8 cellular contexts compared by ENCODE assay signal in genomic region chr7:2157473-2158279, GRCh38.
A peak's percentile ranks its signal among the peaks of the same experiment; 100 is the strongest.
DNase-seq lines count a peak whose midpoint lies in the region; ATAC-seq and TF ChIP-seq lines count a peak whose summit lies in the region.

No MANE protein-coding gene starts in this region.

- H3K4me3 ChIP-seq in A673 (ENCODE audit: low read depth, low read length, poor library complexity, severe bottlenecking): no peak overlapping the region
- peak overlapping the region; percentile 13 for H3K4me3 ChIP-seq in adipocyte (ENCODE audit: low read length)
- no peak overlapping the region for H3K4me3 ChIP-seq in testis

- no TSS peak for BruUV-seq in A673 (replicated peaks; lab: Mats Ljungman, UMichigan)

- peak overlapping the region; percentile 37 for H3K9ac ChIP-seq in adipocyte (ENCODE audit: low read length)

- H3K27ac Mint-ChIP-seq in activated CD8-positive, alpha-beta memory T cell treated with anti-CD3 and anti-CD28 coated beads, Interleukin-2, amount 10 ng/mL, durations not matched to agents 7 days and 5 days: no peak overlapping the region

- no peak for ATAC-seq in activated CD8-positive, alpha-beta memory T cell treated with anti-CD3 and anti-CD28 coated beads, Interleukin-2, amount 10 ng/mL, durations not matched to agents 7 days and 5 days

- WGBS in testis, 2 donors: 58 to 65% methylated on average over 14 to 19 of the region's 19 CpGs

- H3K27ac ChIP-seq in A673 (ENCODE audit: low read depth, low read length, poor library complexity, severe bottlenecking) (peak overlapping the region; percentile 59), testis (peak overlapping the region; percentile 21 to 45)

- DNase-seq in A673 (ENCODE audit: low spot score): peak; percentile 61
- peak; percentile 82 for DNase-seq in LoVo (ENCODE audit: low spot score)
- peak; percentile 36 for DNase-seq in adipocyte (ENCODE audit: low read depth)
- peak in 36 of 51 donors; percentile 17 to 79 (median 51) for DNase-seq in hypothalamus (lab: John Stamatoyannopoulos, UW)
- DNase-seq in testis: peak; percentile 69
- DNase-seq in activated CD8-positive, alpha-beta memory T cell treated with anti-CD3 and anti-CD28 coated beads, Interleukin-2, amount 10 ng/mL, durations not matched to agents 7 days and 5 days: no peak
- no peak for DNase-seq in GM19240 (ENCODE audit: insufficient read length, low spot score)
- no peak for DNase-seq in stimulated activated naive CD4-positive, alpha-beta T cell treated with Interleukin-2 at 50 U/mL for 16 hours (lab: John Stamatoyannopoulos, UW)

- no peak overlapping the region for H3K4me3 Mint-ChIP-seq in activated CD8-positive, alpha-beta memory T cell treated with anti-CD3 and anti-CD28 coated beads, Interleukin-2, amount 10 ng/mL, durations not matched to agents 7 days and 5 days

- no peaks in the 10 kb centered on the region for H3K9me3 Mint-ChIP-seq in activated CD8-positive, alpha-beta memory T cell treated with anti-CD3 and anti-CD28 coated beads, Interleukin-2, amount 10 ng/mL, durations not matched to agents 7 days and 5 days (ENCODE audit: low read depth)

- no peaks in the 10 kb centered on the region for H3K27me3 Mint-ChIP-seq in activated CD8-positive, alpha-beta memory T cell treated with anti-CD3 and anti-CD28 coated beads, Interleukin-2, amount 10 ng/mL, durations not matched to agents 7 days and 5 days

- H3K4me1 ChIP-seq in A673 (ENCODE audit: insufficient read depth, low read length, poor library complexity, severe bottlenecking) (peaks cover 32% of the 10 kb centered on the region), adipocyte (ENCODE audit: control insufficient read depth, insufficient read depth, low read length) (peaks cover 18% of the 10 kb centered on the region), testis (no peaks in the 10 kb centered on the region)

- H3K36me3 ChIP-seq in A673 (ENCODE audit: insufficient read depth, low read length, poor library complexity, severe bottlenecking) (no peaks in the 10 kb centered on the region), adipocyte (ENCODE audit: control insufficient read depth, insufficient read depth, low read length, severe bottlenecking) (no peaks in the 10 kb centered on the region), testis (ENCODE audit: low read depth, missing control alignments) (no peaks in the 10 kb centered on the region)

- no peak for TF ChIP-seq POLR2A in testis (IDR thresholded peaks at IDR 0.05)

- no peaks in the 10 kb centered on the region for H3K36me3 Mint-ChIP-seq in activated CD8-positive, alpha-beta memory T cell treated with anti-CD3 and anti-CD28 coated beads, Interleukin-2, amount 10 ng/mL, durations not matched to agents 7 days and 5 days

- CTCF ChIA-PET in A673 (lab: Charles Lee): no interaction called here
- CTCF ChIA-PET in activated CD8-positive, alpha-beta memory T cell treated with anti-CD3 and anti-CD28 coated beads, Interleukin-2, amount 10 ng/mL, durations not matched to agents 7 days and 5 days (lab: Charles Lee): interaction anchor here (0.6 kb wide), 1 partner anchor 275 kb away, joined by 3 read pairs; no protein-coding TSS in a partner anchor

- POLR2A ChIA-PET in A673 (lab: Charles Lee; ENCODE audit: low non-redundant PET): no interaction called here

- intact Hi-C loops in A673 (cut with micrococcal nuclease; ENCODE audit: unreplicated experiment): no loop called here
- intact Hi-C loops in testis (cut with DNase I; ENCODE audit: low total_unique reads): no loop called here

- H3K27me3 ChIP-seq in A673 (replicated peaks; ENCODE audit: insufficient read depth, low read depth, low read length, poor library complexity): no peaks in the 10 kb centered on the region
- no peaks in the 10 kb centered on the region for H3K27me3 ChIP-seq in adipocyte (replicated peaks; ENCODE audit: control insufficient read depth, insufficient read depth, low read length)
- no peaks in the 10 kb centered on the region for H3K27me3 ChIP-seq in testis

- no peaks in the 10 kb centered on the region for H3K9me3 ChIP-seq in A673 (ENCODE audit: low read depth, low read length, poor library complexity, severe bottlenecking)
- no peaks in the 10 kb centered on the region for H3K9me3 ChIP-seq in adipocyte (ENCODE audit: control insufficient read depth, low read length)
- H3K9me3 ChIP-seq in testis: no peaks in the 10 kb centered on the region

- H3K4me1 Mint-ChIP-seq in activated CD8-positive, alpha-beta memory T cell treated with anti-CD3 and anti-CD28 coated beads, Interleukin-2, amount 10 ng/mL, durations not matched to agents 7 days and 5 days: no peaks in the 10 kb centered on the region

- TF ChIP-seq CTCF in A673 (conservative IDR thresholded peaks at IDR 0.05; ENCODE audit: low read depth, low read length): no peak
- TF ChIP-seq CTCF in testis (IDR thresholded peaks at IDR 0.05): no peak

Comparison
In these comparisons a context has a peak if more than half of its experiments do, and no peak if none do; other contexts are left out.
1. DNase-seq: peak in A673 (single experiment), LoVo (single experiment), adipocyte (single experiment), hypothalamus (36 of 51) and testis (single experiment); none in activated CD8-positive, alpha-beta memory T cell treated with anti-CD3 and anti-CD28 coated beads, Interleukin-2, amount 10 ng/mL, durations not matched to agents 7 days and 5 days (single experiment), GM19240 (single experiment) and stimulated activated naive CD4-positive, alpha-beta T cell treated with Interleukin-2 at 50 U/mL for 16 hours (single experiment).